Comparison of ENCODE assay signal across 8 cellular contexts in genomic region chr10:73246783-73247508, GRCh38. TPM values are rescaled to one million over a fixed set of nuclear protein-coding genes. Genes with fewer than 3 reads are reported as not detected.
DNase-seq lines count a peak whose midpoint lies in the region; ATAC-seq lines count a peak whose summit lies in the region.

A gene with protein sequence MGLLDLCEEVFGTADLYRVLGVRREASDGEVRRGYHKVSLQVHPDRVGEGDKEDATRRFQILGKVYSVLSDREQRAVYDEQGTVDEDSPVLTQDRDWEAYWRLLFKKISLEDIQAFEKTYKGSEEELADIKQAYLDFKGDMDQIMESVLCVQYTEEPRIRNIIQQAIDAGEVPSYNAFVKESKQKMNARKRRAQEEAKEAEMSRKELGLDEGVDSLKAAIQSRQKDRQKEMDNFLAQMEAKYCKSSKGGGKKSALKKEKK (minus strand): TSS chr10:73247255. CDS start chr10:73247189, 66 bp downstream.

- peak within 1 kb of the TSS; percentile 98 for H4K91ac ChIP-seq in mesenchymal stem cell (ENCODE audit: low read length)

- H4K8ac ChIP-seq in mesenchymal stem cell (ENCODE audit: low read length): peak within 1 kb of the TSS; percentile 88

- peak within 1 kb of the TSS; percentile 37 for H2AK5ac ChIP-seq in mesenchymal stem cell (ENCODE audit: low read length, severe bottlenecking)

- H3K4me3 ChIP-seq in mesenchymal stem cell (ENCODE audit: insufficient read depth in 1 of 2, low read depth in 1 of 2, low read length in 2 of 2): peak within 1 kb of the TSS; percentile 91 to 98

- DNase-seq in COLO668 (lab: John Stamatoyannopoulos, UW; ENCODE audit: unreplicated experiment): peak; percentile 94
- peak; percentile 74 for DNase-seq in HS-5 (ENCODE audit: low read depth)
- peak; percentile 70 for DNase-seq in NK-92 (lab: John Stamatoyannopoulos, UW; ENCODE audit: unreplicated experiment)
- peak; percentile 95 to 99 (median 98) for DNase-seq in effector memory CD8-positive, alpha-beta T cell
- peak; percentile 93 for DNase-seq in mesenchymal stem cell
- DNase-seq in stimulated activated CD8-positive, alpha-beta memory T cell treated with anti-CD3 and anti-CD28 coated beads, Interleukin-12 subunit alpha, Interleukin-12 subunit beta, amount 100 ng/mL, for 4 hours (ENCODE audit: low read depth): peak; percentile 96

- peak within 1 kb of the TSS; percentile 70 for H3K27ac ChIP-seq in mesenchymal stem cell (ENCODE audit: low read length, poor library complexity, severe bottlenecking)

- peak within 1 kb of the TSS in 1 of 2 experiments; percentile 78 for H3K4ac ChIP-seq in mesenchymal stem cell (ENCODE audit: low read depth in 1 of 2, low read length in 2 of 2)

- under 1% methylated on average over 73 of the region's 73 CpGs for WGBS in mesenchymal stem cell

- peaks cover 12% of the 10 kb centered on the region for H3K4me1 ChIP-seq in mesenchymal stem cell (ENCODE audit: control insufficient read depth, insufficient read depth, low read depth, low read length)

- peak within 1 kb of the TSS; percentile 96 for H3K9ac ChIP-seq in mesenchymal stem cell (ENCODE audit: low read length)

- no peaks in the 10 kb centered on the region for H3K27me3 ChIP-seq in mesenchymal stem cell (ENCODE audit: control insufficient read depth in 1 of 2, insufficient read depth in 1 of 2, low read length in 2 of 2)

- peak within 1 kb of the TSS; percentile 92 to 96 for H3K4me3 Mint-ChIP-seq in effector memory CD8-positive, alpha-beta T cell

- CTCF ChIA-PET in activated CD8-positive, alpha-beta memory T cell treated with anti-CD3 and anti-CD28 coated beads for 36 hours (lab: Charles Lee): interaction anchor here (0.6 to 1.6 kb wide), 3 partner anchors 8 to 383 kb away, joined by 4 to 5 read pairs (median 4); no protein-coding TSS in a partner anchor

- peak; percentile 74 for ATAC-seq in GM19468 (IDR thresholded peaks at IDR 0.05; ENCODE audit: extremely low read depth, unreplicated experiment)
- peak; percentile 83 for ATAC-seq in effector memory CD8-positive, alpha-beta T cell (replicated peaks)

- H2BK15ac ChIP-seq in mesenchymal stem cell (ENCODE audit: low read depth, poor library complexity, severe bottlenecking): no peak within 1 kb of the TSS

- H3K23ac ChIP-seq in mesenchymal stem cell (ENCODE audit: low read length in 2 of 2): peak within 1 kb of the TSS in 1 of 2 experiments; percentile 48

- peaks cover 12% of the 10 kb centered on the region for H3K79me1 ChIP-seq in mesenchymal stem cell (replicated peaks; ENCODE audit: low read length, poor library complexity, severe bottlenecking)

- peak within 1 kb of the TSS; percentile 90 for H3K4me2 ChIP-seq in mesenchymal stem cell (ENCODE audit: low read length, poor library complexity, severe bottlenecking)

- H3K9me3 Mint-ChIP-seq in effector memory CD8-positive, alpha-beta T cell: no peaks in the 10 kb centered on the region

- H3K27me3 Mint-ChIP-seq in effector memory CD8-positive, alpha-beta T cell: no peaks in the 10 kb centered on the region

- no peak within 1 kb of the TSS for H2BK120ac ChIP-seq in mesenchymal stem cell (ENCODE audit: low read depth, low read length)

- peaks cover 9 to 59% of the 10 kb centered on the region in 2 experiments for H3K36me3 ChIP-seq in mesenchymal stem cell (ENCODE audit: control insufficient read depth in 1 of 2, insufficient read depth in 2 of 2, low read depth in 1 of 2, low read length in 2 of 2)

- H3K14ac ChIP-seq in mesenchymal stem cell (ENCODE audit: low read length in 2 of 2): peak within 1 kb of the TSS; percentile 86 to 95

- H3K9me3 ChIP-seq in mesenchymal stem cell (ENCODE audit: control insufficient read depth, low read length): no peaks in the 10 kb centered on the region

- no peak within 1 kb of the TSS for H2BK12ac ChIP-seq in mesenchymal stem cell (ENCODE audit: low read length in 2 of 2)

- peaks cover 30 to 45% of the 10 kb centered on the region in 2 donors for H3K4me1 Mint-ChIP-seq in effector memory CD8-positive, alpha-beta T cell (ENCODE audit: low read depth in 2 of 2)

- H3K27ac Mint-ChIP-seq in effector memory CD8-positive, alpha-beta T cell: peak within 1 kb of the TSS; percentile 92 to 96

- H3K36me3 Mint-ChIP-seq in effector memory CD8-positive, alpha-beta T cell (ENCODE audit: insufficient read depth): peaks cover 77% of the 10 kb centered on the region

- POLR2A ChIA-PET in activated CD8-positive, alpha-beta memory T cell treated with anti-CD3 and anti-CD28 coated beads for 36 hours (lab: Charles Lee): interaction anchor here (0.5 to 2.2 kb wide), 10 partner anchors 9 to 1376 kb away, joined by 3 to 9 read pairs (median 4); partner anchors contain the start of genes ANXA7, FAM149B1 and PPP3CB

- peak within 1 kb of the TSS; percentile 91 for H2AFZ ChIP-seq in mesenchymal stem cell (ENCODE audit: low read depth, low read length)

- H3K18ac ChIP-seq in mesenchymal stem cell (ENCODE audit: low read depth in 1 of 2, low read length in 2 of 2): peak within 1 kb of the TSS; percentile 59 to 91

- H2BK5ac ChIP-seq in mesenchymal stem cell (ENCODE audit: low read depth, low read length, poor library complexity, severe bottlenecking): peak within 1 kb of the TSS; percentile 66

RNA-seq across cellular contexts. Expression of the gene that starts here (rescaled TPM):
- total RNA-seq in activated CD8-positive, alpha-beta memory T cell treated with anti-CD3 and anti-CD28 coated beads for 36 hours: 10 to 100 TPM; 66.6 to 68.9 TPM
- polyA plus RNA-seq in mesenchymal stem cell (2013, experiment 1 of 2): 13.3 TPM
- 13.1 TPM for polyA plus RNA-seq in mesenchymal stem cell (2013, experiment 2 of 2)

Comparison
In these comparisons a context has a peak if more than half of its experiments do, and no peak if none do; other contexts are left out.
1. Peak in every context shown above with its lines: DNase-seq, ATAC-seq, H3K4me3 ChIP-seq and H3K27ac ChIP-seq.